20 cellular contexts compared by ENCODE assay signal in genomic region chr12:52296572-52297215, GRCh38. TPM values are rescaled to one million over a fixed set of nuclear protein-coding genes. Genes with fewer than 3 reads are reported as not detected.
"Had no signal": no experiment of that assay in that cellular context is flagged by ENCODE, and none has a peak within 500 bp of the region (broad histone marks: within the 10 kb centered on the region; RNA-seq: fewer than 3 reads in every experiment).

No MANE protein-coding gene starts in this region.

- H3K4me1 Mint-ChIP-seq: activated T-helper 17 cell treated with anti-CD3 and anti-CD28 coated beads, Interleukin-2, amount 50 U/mL, for 72 hours; neural crest cell; stimulated activated memory B cell treated with anti-CD40 and anti-IgM and Interleukin-4, amounts not matched to agents 10 μg/mL and 1 μg/mL and 100 μg/mL, for 72 hours had no signal

- DNase-seq: activated CD4-positive, alpha-beta T cell treated with anti-CD3 and anti-CD28 coated beads for 1 hour; activated CD4-positive, alpha-beta T cell treated with anti-CD3 and anti-CD28 coated beads, Interleukin-2, amount 50 U/mL, for 4 hours; activated naive CD4-positive, alpha-beta T cell treated with anti-CD3 and anti-CD28 coated beads for 36 hours; erythroblast; heart left ventricle; immature natural killer cell; ovary; stimulated activated CD4-positive, alpha-beta T cell treated with anti-CD3 and anti-CD28 coated beads, Interleukin-12 subunit alpha, Interleukin-12 subunit beta, amount 100 ng/mL, for 4 hours; T-helper 1 cell; T1000 had no signal

- H3K27ac Mint-ChIP-seq: activated naive CD4-positive, alpha-beta T cell treated with anti-CD3 and anti-CD28 coated beads for 36 hours; activated T-helper 17 cell treated with anti-CD3 and anti-CD28 coated beads, Interleukin-2, amount 50 U/mL, for 72 hours; stimulated activated memory B cell treated with anti-CD40 and anti-IgM and Interleukin-4, amounts not matched to agents 10 μg/mL and 1 μg/mL and 100 μg/mL, for 72 hours had no signal

- H3K9me3 Mint-ChIP-seq: activated naive CD4-positive, alpha-beta T cell treated with anti-CD3 and anti-CD28 coated beads for 36 hours; activated T-helper 17 cell treated with anti-CD3 and anti-CD28 coated beads, Interleukin-2, amount 50 U/mL, for 72 hours; immature natural killer cell; neural crest cell; stimulated activated memory B cell treated with anti-CD40 and anti-IgM and Interleukin-4, amounts not matched to agents 10 μg/mL and 1 μg/mL and 100 μg/mL, for 72 hours had no signal

- ATAC-seq: activated T-helper 17 cell treated with anti-CD3 and anti-CD28 coated beads, Interleukin-2, amount 50 U/mL, for 72 hours; gastrocnemius medialis; heart left ventricle had no signal

- H3K4me3 Mint-ChIP-seq: activated naive CD4-positive, alpha-beta T cell treated with anti-CD3 and anti-CD28 coated beads for 36 hours; activated T-helper 17 cell treated with anti-CD3 and anti-CD28 coated beads, Interleukin-2, amount 50 U/mL, for 72 hours; neural crest cell; stimulated activated memory B cell treated with anti-CD40 and anti-IgM and Interleukin-4, amounts not matched to agents 10 μg/mL and 1 μg/mL and 100 μg/mL, for 72 hours had no signal

- H3K36me3 Mint-ChIP-seq: stimulated activated memory B cell treated with anti-CD40 and anti-IgM and Interleukin-4, amounts not matched to agents 10 μg/mL and 1 μg/mL and 100 μg/mL, for 72 hours had no signal

RNA-seq across cellular contexts. Expression of gene KRT81, which starts 5.4 kb away (rescaled TPM):
- total RNA-seq: activated naive CD4-positive, alpha-beta T cell treated with anti-CD3 and anti-CD28 coated beads for 36 hours; activated T-helper 17 cell treated with anti-CD3 and anti-CD28 coated beads, Interleukin-2, amount 50 U/mL, for 72 hours; gastrocnemius medialis; heart left ventricle; lung microvascular endothelial cell; neural crest cell; subcutaneous adipose tissue; tibial nerve had no signal

RNA-seq across cellular contexts. Expression of gene KRT86, which starts 22.2 kb away (rescaled TPM):
- total RNA-seq: heart left ventricle, lung microvascular endothelial cell, neural crest cell, tibial nerve had no signal

RNA-seq across cellular contexts. Expression of gene KRT83, which starts 24.5 kb away (rescaled TPM):
- total RNA-seq: activated naive CD4-positive, alpha-beta T cell treated with anti-CD3 and anti-CD28 coated beads for 36 hours; activated T-helper 17 cell treated with anti-CD3 and anti-CD28 coated beads, Interleukin-2, amount 50 U/mL, for 72 hours; astrocyte; bronchial epithelial cell; chondrocyte; heart left ventricle; lung microvascular endothelial cell; neural crest cell; ovary; subcutaneous adipose tissue; tibial nerve had no signal
